Comparison of ENCODE assay signal across 4 cellular contexts in genomic region chr3:181764544-181764943, GRCh38. TPM values are rescaled to one million over a fixed set of nuclear protein-coding genes. Genes with fewer than 3 reads are reported as not detected.
"Had no signal": no experiment of that assay in that cellular context is flagged by ENCODE, and none has a peak within 500 bp of the region (broad histone marks: within the 10 kb centered on the region; RNA-seq: fewer than 3 reads in every experiment).

No MANE protein-coding gene starts in this region.

- H3K4me3 ChIP-seq: GM12878 had no signal

- ATAC-seq: GM12878 had no signal

- DNase-seq: GDM1, GF-D8 had no signal

RNA-seq across cellular contexts. Expression of gene SOX2, which starts 52.8 kb away (rescaled TPM):
- total RNA-seq: G401 had no signal
